Comparison of ENCODE assay signal across 8 cellular contexts in genomic region chr17:77331161-77331864, GRCh38.
DNase-seq lines count a peak whose midpoint lies in the region; ATAC-seq and TF ChIP-seq lines count a peak whose summit lies in the region.

No MANE protein-coding gene starts in this region.

- ATAC-seq in GM18873 (IDR thresholded peaks at IDR 0.05; ENCODE audit: low FRiP score, unreplicated experiment) (peak; percentile 73), HG03175 (IDR thresholded peaks at IDR 0.05; ENCODE audit: unreplicated experiment) (peak; percentile 74)

- TF ChIP-seq CTCF in AG09319 (IDR thresholded peaks at IDR 0.05; ENCODE audit: low read depth, low read length): peak; percentile 92

- DNase-seq in AG09319 (ENCODE audit: extremely low read depth, low read depth): peak; percentile 71
- DNase-seq in NCI-H226: peak; percentile 84
- DNase-seq in activated CD4-positive, CD25-positive, alpha-beta regulatory T cell (lab: John Stamatoyannopoulos, UW): peak; percentile 87 to 97 (median 92)
- peak; percentile 93 for DNase-seq in central memory CD4-positive, alpha-beta T cell
- peak; percentile 88 for DNase-seq in kidney tubule cell (ENCODE audit: low spot score)
- peak; percentile 94 for DNase-seq in stimulated activated CD4-positive, alpha-beta T cell treated with anti-CD3 and anti-CD28 coated beads, Interleukin-1b, Interleukin-23, amount 100 ng/mL, for 48 hours

Comparison
In these comparisons a context has a peak if more than half of its experiments do, and no peak if none do; other contexts are left out.
1. Peak in every context shown above with its lines: DNase-seq and ATAC-seq.